ENCODE assay signal across 24 cellular contexts in the genomic region with DNA sequence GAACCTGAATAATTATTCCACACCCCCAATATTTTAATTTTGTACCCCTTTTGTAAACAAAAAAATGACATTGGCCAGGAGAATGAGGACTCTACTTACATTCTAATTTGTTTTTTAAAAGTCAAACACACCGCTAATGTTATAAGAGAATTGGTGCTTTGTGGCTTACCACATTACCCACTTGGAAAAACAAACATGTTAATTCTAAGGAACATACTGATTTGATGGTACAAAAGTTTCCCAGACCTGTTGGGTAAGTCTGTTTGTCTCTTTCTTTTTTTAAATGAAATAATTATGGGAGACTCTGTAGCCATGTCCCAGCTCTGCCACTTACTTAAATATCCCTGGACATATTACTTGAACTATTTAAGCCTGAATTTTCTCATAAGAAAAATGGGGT.
"Had no signal": no experiment of that assay in that cellular context is flagged by ENCODE, and none has a peak within 500 bp of the region (broad histone marks: within the 10 kb centered on the region; RNA-seq: fewer than 3 reads in every experiment).

No MANE protein-coding gene starts in this region.

- ATAC-seq: foreskin keratinocyte; gastroesophageal sphincter; heart left ventricle; left cardiac atrium; left lung; naive thymus-derived CD4-positive, alpha-beta T cell; pancreas; sciatic nerve; stimulated activated memory B cell treated with anti-CD40 and anti-IgM and Interleukin-4, amounts not matched to agents 10 μg/mL and 1 μg/mL and 100 μg/mL, for 72 hours; stimulated activated naive CD8-positive, alpha-beta T cell treated with anti-CD3 and anti-CD28 coated beads, Interleukin-15, Interleukin-2, amounts not matched to agents 100 U/mL and 50 U/mL, for 24 hours had no signal

- H3K36me3 ChIP-seq: gastroesophageal sphincter, heart left ventricle, left lung, pancreas, right atrium auricular region, thoracic aorta, tibial nerve, upper lobe of left lung had no signal

- H3K4me2 ChIP-seq: hepatocyte had no signal

- H2AFZ ChIP-seq: hepatocyte had no signal

- H3K36me3 Mint-ChIP-seq: naive thymus-derived CD4-positive, alpha-beta T cell; stimulated activated memory B cell treated with anti-CD40 and anti-IgM and Interleukin-4, amounts not matched to agents 10 μg/mL and 1 μg/mL and 100 μg/mL, for 72 hours had no signal

- H3K9me3 ChIP-seq: gastroesophageal sphincter, heart left ventricle, left lung, pancreas, right atrium auricular region, thoracic aorta, tibial nerve, upper lobe of left lung had no signal

- H3K4me3 ChIP-seq: gastroesophageal sphincter, heart left ventricle, hepatocyte, left lung, pancreas, right atrium auricular region, thoracic aorta, tibial nerve, upper lobe of left lung had no signal

- H3K4me1 ChIP-seq: foreskin keratinocyte, gastroesophageal sphincter, left lung, pancreas, right atrium auricular region, tibial nerve, upper lobe of left lung had no signal

- H3K4me1 Mint-ChIP-seq: naive thymus-derived CD4-positive, alpha-beta T cell; stimulated activated memory B cell treated with anti-CD40 and anti-IgM and Interleukin-4, amounts not matched to agents 10 μg/mL and 1 μg/mL and 100 μg/mL, for 72 hours had no signal

- H3K4me3 Mint-ChIP-seq: naive thymus-derived CD4-positive, alpha-beta T cell; stimulated activated memory B cell treated with anti-CD40 and anti-IgM and Interleukin-4, amounts not matched to agents 10 μg/mL and 1 μg/mL and 100 μg/mL, for 72 hours had no signal

- H3K27me3 ChIP-seq: gastroesophageal sphincter, heart left ventricle, hepatocyte, left lung, pancreas, right atrium auricular region, tibial nerve, upper lobe of left lung had no signal

- DNase-seq: cerebellar nuclear complex; cortex of kidney; foreskin keratinocyte; heart left ventricle; left cardiac atrium; left lung; mammary epithelial cell; mesendoderm; midbrain; naive thymus-derived CD4-positive, alpha-beta T cell; occipital lobe; pancreas; stimulated activated CD4-positive, alpha-beta T cell treated with anti-CD3 and anti-CD28 coated beads, Interleukin-4, amount 100 ng/mL, for 4 hours; stimulated activated naive CD8-positive, alpha-beta T cell treated with anti-CD3 and anti-CD28 coated beads, Interleukin-15, Interleukin-2, amounts not matched to agents 100 U/mL and 50 U/mL, for 24 hours; substantia nigra; upper lobe of left lung had no signal

- H3K27ac ChIP-seq: foreskin keratinocyte, gastroesophageal sphincter, heart left ventricle, hepatocyte, left lung, pancreas, right atrium auricular region, tibial nerve, upper lobe of left lung had no signal

- H3K27ac Mint-ChIP-seq: naive thymus-derived CD4-positive, alpha-beta T cell; stimulated activated memory B cell treated with anti-CD40 and anti-IgM and Interleukin-4, amounts not matched to agents 10 μg/mL and 1 μg/mL and 100 μg/mL, for 72 hours had no signal

- FAIRE-seq: islet of Langerhans, pancreas had no signal
